In genomic region chr14:21534576-21534975, GRCh38 we compare ENCODE assay signal across 22 cellular contexts. TPM values are rescaled to one million over a fixed set of nuclear protein-coding genes. Genes with fewer than 3 reads are reported as not detected.
A peak's percentile ranks its signal among the peaks of the same experiment; 100 is the strongest.
DNase-seq lines count a peak whose midpoint lies in the region; ATAC-seq, FAIRE-seq and TF ChIP-seq lines count a peak whose summit lies in the region.
"Had no signal": no experiment of that assay in that cellular context is flagged by ENCODE, and none has a peak within 500 bp of the region (broad histone marks: within the 10 kb centered on the region; RNA-seq: fewer than 3 reads in every experiment).

No MANE protein-coding gene starts in this region.

- H3K4me3 ChIP-seq in HCT116 (replicated peaks in 1 of 2; ENCODE audit: low read depth in 1 of 2, low read length in 2 of 2) (no peak overlapping the region), H1 (ENCODE audit: extremely low read depth in 1 of 4, insufficient read depth in 2 of 4, low read depth in 3 of 4, low read length in 4 of 4) (peak overlapping the region; percentile 87 to 96 (median 92))
- H3K4me3 ChIP-seq: right atrium auricular region had no signal

- H3K4me1 Mint-ChIP-seq in neural crest cell: peaks cover 63% of the 10 kb centered on the region

- no peaks in the 10 kb centered on the region for H3K4me1 ChIP-seq in HCT116 (ENCODE audit: control insufficient read depth in 1 of 2, insufficient read depth in 2 of 2, low read length in 2 of 2)
- peaks cover 2 to 30% (median 20%) of the 10 kb centered on the region in 4 experiments; a peak in 6 of 7 replicates for H3K4me1 ChIP-seq in H1 (replicated peaks in 1 of 4; ENCODE audit: control insufficient read depth in 3 of 4, insufficient read depth in 4 of 4, low read length in 3 of 4)

- no peak overlapping the region for H2BK20ac ChIP-seq in H1 (ENCODE audit: low read length)

- peak overlapping the region; percentile 25 for H3K4ac ChIP-seq in H1 (replicated peaks; ENCODE audit: insufficient read length, low read depth, low read length)

- peaks cover 2% of the 10 kb centered on the region for H3K36me3 Mint-ChIP-seq in neural crest cell (ENCODE audit: low read depth)
- H3K36me3 Mint-ChIP-seq: memory B cell had no signal

- peak overlapping the region; percentile 95; the same call in 1 of the 2 replicates for H2BK5ac ChIP-seq in H1 (ENCODE audit: low read depth, low read length)

- no peak overlapping the region for H3K27ac ChIP-seq in HCT116 (ENCODE audit: low read depth, low read length)
- peak overlapping the region; percentile 76 for H3K27ac ChIP-seq in H1 (ENCODE audit: low read depth, low read length)
- H3K27ac ChIP-seq: neutrophil, right atrium auricular region had no signal

- H3K36me3 ChIP-seq in HCT116 (ENCODE audit: control insufficient read depth in 1 of 2, insufficient read depth in 2 of 2, low read length in 2 of 2): no peaks in the 10 kb centered on the region
- H3K36me3 ChIP-seq in H1 (ENCODE audit: control insufficient read depth in 2 of 4, insufficient read depth in 4 of 4, low read length in 3 of 4): peaks cover 0 to 13% (median 0%) of the 10 kb centered on the region in 4 experiments; a peak in 1 of 8 replicates
- H3K36me3 ChIP-seq: neutrophil, right atrium auricular region had no signal

- H4K20me1 ChIP-seq in HCT116 (ENCODE audit: insufficient read depth) (no peaks in the 10 kb centered on the region), H1 (replicated peaks in 1 of 2; ENCODE audit: control insufficient read depth in 1 of 2, insufficient read depth in 2 of 2, low read length in 2 of 2) (no peaks in the 10 kb centered on the region)

- H3K23ac ChIP-seq in H1 (ENCODE audit: insufficient read length): no peak overlapping the region

- TF ChIP-seq POLR2A in HCT116 (IDR thresholded peaks at IDR 0.05; ENCODE audit: borderline replicate concordance, extremely low read depth, insufficient read depth, insufficient read length) (no peak), H1 (IDR thresholded peaks at IDR 0.05; ENCODE audit: control extremely low read depth in 1 of 2, low read depth in 2 of 2, low read length in 2 of 2) (peak; percentile 74 to 88), GM18505 (IDR thresholded peaks at IDR 0.05; ENCODE audit: borderline replicate concordance, extremely low read depth, insufficient read depth, insufficient read length) (no peak)

- no peaks in the 10 kb centered on the region for H3K9me2 ChIP-seq in HCT116 (ENCODE audit: insufficient read depth)

- no peak overlapping the region for H4K8ac ChIP-seq in H1 (ENCODE audit: extremely low read depth, insufficient read depth, low read length)

- H3K27me3 ChIP-seq in HCT116 (ENCODE audit: insufficient read depth, low read length) (peaks cover 24% of the 10 kb centered on the region; the same call in 1 of the 2 replicates), H1 (replicated peaks in 1 of 4; ENCODE audit: control insufficient read depth in 3 of 4, extremely low read depth in 1 of 4, insufficient read depth in 3 of 4, low read length in 3 of 4) (no peaks in the 10 kb centered on the region)

- no peak; a peak in 1 of 3 replicates for TF ChIP-seq EP300 in H1 (IDR thresholded peaks at IDR 0.05; ENCODE audit: borderline replicate concordance in 1 of 2, low read depth in 2 of 2, low read length in 2 of 2)

- TF ChIP-seq CTCF in HCT116 (IDR thresholded peaks at IDR 0.05 in 2 of 3, conservative IDR thresholded peaks at IDR 0.05 in 1 of 3; ENCODE audit: borderline replicate concordance in 1 of 3, insufficient read depth in 1 of 3, low read depth in 2 of 3, low read length in 2 of 3): no peak
- TF ChIP-seq CTCF in H1 (IDR thresholded peaks at IDR 0.05; ENCODE audit: control extremely low read depth in 1 of 3, insufficient read depth in 1 of 3, low read depth in 1 of 3, low read length in 3 of 3): no peak
- no peak for TF ChIP-seq CTCF in neural crest cell (conservative IDR thresholded peaks at IDR 0.05)

- H2BK120ac ChIP-seq in H1 (replicated peaks; ENCODE audit: low read depth, low read length): peak overlapping the region; percentile 72

- H3K79me2 ChIP-seq in HCT116 (ENCODE audit: insufficient read depth, low read length): no peaks in the 10 kb centered on the region
- H3K79me2 ChIP-seq in H1 (ENCODE audit: control insufficient read depth in 1 of 2, insufficient read depth in 2 of 2, low read length in 2 of 2): peaks cover 37 to 86% of the 10 kb centered on the region in 2 experiments

- no peak overlapping the region for H4K91ac ChIP-seq in H1 (replicated peaks; ENCODE audit: insufficient read length, low read length)

- FAIRE-seq in H1 (lab: Jason Lieb, UNC): peak; percentile 98
- FAIRE-seq: colon, endothelial cell of umbilical vein, GM12892, islet of Langerhans had no signal

- BruUV-seq in HCT116 (replicated peaks; lab: Mats Ljungman, UMichigan): no TSS peak

- H3K27me3 Mint-ChIP-seq in neural crest cell (ENCODE audit: low read depth): peaks cover 8% of the 10 kb centered on the region

- DNase-seq in HCT116 (ENCODE audit: low read depth, low spot score) (no peak), NOMO-1 treated with DMSO at 0.1 percent for 48 hours (lab: John Stamatoyannopoulos, UW; ENCODE audit: unreplicated experiment) (peak; percentile 31), H1 (ENCODE audit: low read depth in 1 of 2, low spot score in 2 of 2) (no peak), neural crest cell (ENCODE audit: low read depth, low spot score) (no peak), HPDE6-E6E7 (ENCODE audit: extremely low spot score) (no peak)
- DNase-seq: activated gamma-delta T cell, COR-L47, foreskin fibroblast, HCEC 1CT, NCI-H1105 treated with DMSO at 0.1 percent for 48 hours, T-helper 2 cell had no signal

- intact Hi-C loops in HCT116 (cut with micrococcal nuclease): no loop called here

- H2BK12ac ChIP-seq in H1 (ENCODE audit: low read depth, low read length): peak overlapping the region; percentile 0; the same call in 1 of the 2 replicates

- H3K4me3 Mint-ChIP-seq in neural crest cell: peak overlapping the region; percentile 89
- H3K4me3 Mint-ChIP-seq: memory B cell had no signal

- H3K27ac Mint-ChIP-seq in neural crest cell (ENCODE audit: unreplicated experiment): peak overlapping the region; percentile 3
- H3K27ac Mint-ChIP-seq: memory B cell had no signal

- H3K14ac ChIP-seq in H1 (ENCODE audit: insufficient read length): no peak overlapping the region

- H3K18ac ChIP-seq in H1 (ENCODE audit: extremely low read depth, low read length): no peak overlapping the region; the same call in 1 of the 2 replicates

- no peaks in the 10 kb centered on the region for H3K9me3 Mint-ChIP-seq in neural crest cell
- H3K9me3 Mint-ChIP-seq: memory B cell had no signal

- TF ChIP-seq RAD21 in HCT116 (IDR thresholded peaks at IDR 0.05; ENCODE audit: low read depth) (no peak), H1 (IDR thresholded peaks at IDR 0.05 in 1 of 2, conservative IDR thresholded peaks at IDR 0.05 in 1 of 2; ENCODE audit: low read depth in 2 of 2, low read length in 2 of 2) (no peak)

- no peak overlapping the region for H2AK5ac ChIP-seq in H1 (ENCODE audit: low read depth, low read length)

- peaks cover 7% of the 10 kb centered on the region for H3K23me2 ChIP-seq in H1 (ENCODE audit: low read depth, low read length)

- 2% methylated on average over 4 of the region's 4 CpGs; no CpG with 5 or more reads in 1 of the 2 experiments for WGBS in H1 (ENCODE audit: extremely low coverage in 1 of 2, insufficient coverage in 1 of 2, insufficient read length in 1 of 2, insufficient replicate concordance in 2 of 2, low coverage in 1 of 2, low lambda C conversion rate in 2 of 2, missing lambda C conversion rate in 1 of 2), 2 experiments

- CTCF ChIA-PET in HCT116 (lab: Charles Lee) (no interaction called here), H1 (lab: Charles Lee; ENCODE audit: partially characterized antibody) (interaction anchor here (0.6 to 2.5 kb wide), 9 partner anchors 9 to 64 kb away, joined by 3 to 11 read pairs (median 4); partner anchors contain the start of gene SALL2)

- ATAC-seq in HCT116 (peak; percentile 70), HG03175 (IDR thresholded peaks at IDR 0.05; ENCODE audit: unreplicated experiment) (no peak), GM18498 (IDR thresholded peaks at IDR 0.05; ENCODE audit: unreplicated experiment) (no peak), GM18505 (IDR thresholded peaks at IDR 0.05; ENCODE audit: unreplicated experiment) (no peak)
- ATAC-seq: activated CD4-positive, CD25-positive, alpha-beta regulatory T cell treated with anti-CD3 and anti-CD28 coated beads, Interleukin-2, amount 50 U/mL, for 24 hours had no signal

- peak overlapping the region; percentile 2 for H4K5ac ChIP-seq in H1 (ENCODE audit: insufficient read length, low read depth, low read length)

- RAD21 ChIA-PET in HCT116 (lab: Charles Lee; ENCODE audit: low non-redundant PET in 1 of 2, low total read pairs in 2 of 2, uncharacterized antibody in 2 of 2, unreplicated experiment in 2 of 2): no interaction called here

- H3K4me2 ChIP-seq in HCT116 (ENCODE audit: low read length) (no peak overlapping the region), H1 (ENCODE audit: insufficient read depth in 1 of 2, low read depth in 2 of 2, low read length in 2 of 2) (peak overlapping the region; percentile 74 to 94)

- no peaks in the 10 kb centered on the region for H3K9me3 ChIP-seq in HCT116 (ENCODE audit: control insufficient read depth in 1 of 2, insufficient read depth in 1 of 2, low read depth in 1 of 2, low read length in 2 of 2)
- no peaks in the 10 kb centered on the region for H3K9me3 ChIP-seq in H1 (ENCODE audit: insufficient read depth in 2 of 2, low read depth in 1 of 2, low read length in 1 of 2)
- H3K9me3 ChIP-seq: neutrophil, right atrium auricular region had no signal

- POLR2A ChIA-PET in HCT116 (lab: Charles Lee) (no interaction called here), H1 (lab: Charles Lee; ENCODE audit: partially characterized antibody) (interaction anchor here (0.9 to 32.5 kb wide), 9 partner anchors 8 to 226 kb away, joined by 3 to 769 read pairs (median 3); partner anchors contain the start of genes METTL3 and SALL2)

- H2AFZ ChIP-seq in HCT116 (ENCODE audit: low read depth, low read length, poor library complexity, severe bottlenecking) (no peak overlapping the region), H1 (ENCODE audit: low read length) (no peak overlapping the region)

- H3K56ac ChIP-seq in H1 (replicated peaks; ENCODE audit: insufficient read length, low read depth, low read length): peak overlapping the region; percentile 77

- H2BK15ac ChIP-seq in H1 (ENCODE audit: low read length): no peak overlapping the region

- H3K9ac ChIP-seq in HCT116 (ENCODE audit: low read length) (no peak overlapping the region), H1 (replicated peaks in 1 of 4; ENCODE audit: extremely low read depth in 1 of 4, low read depth in 3 of 4, low read length in 3 of 4) (peak overlapping the region; percentile 39 to 91 (median 64))

- H3K79me1 ChIP-seq in H1 (ENCODE audit: low read depth, low read length): 0 out of 2 replicates have a peak, but pooled peaks cover 4% of the 10 kb centered on the region

RNA-seq across cellular contexts. Expression of gene SALL2, which starts 8.4 kb away (rescaled TPM):
- total RNA-seq in HCT116 (2021; ENCODE audit: unreplicated experiment) (0.47 TPM), neural crest cell (160 and 164 TPM in 2 replicates)
- not detected in 2 replicates for polyA plus RNA-seq in HCT116 (2012)
- 346 and 360 TPM in 2 replicates for total RNA-seq in H1 (2021; fragmentation: NEBNext Ultra II Directional; extraction: Animal tissue kit (Norgen Biotek cat#: 25700))
- 310 and 356 TPM in 2 replicates for polyA plus RNA-seq in H1 (2011; rRNA removed)
- 193 TPM for polyA plus RNA-seq in H1 (2011; cell fraction: cytosol; rRNA removed)
- 292 TPM for polyA plus RNA-seq in H1 (2011; cell fraction: nucleus; rRNA removed)
- polyA plus RNA-seq in H1 (2012, experiment 1 of 2): 283 to 321 TPM (median 294 TPM) in 4 replicates
- 364 TPM for polyA plus RNA-seq in H1 (2012, experiment 2 of 2)
- 182 TPM for polyA plus RNA-seq in H1 (2013, experiment 1 of 2)
- 177 TPM for polyA plus RNA-seq in H1 (2013, experiment 2 of 2)
- 379 and 423 TPM in 2 replicates for polyA minus RNA-seq in H1 (2011; rRNA and poly(A)+ RNA removed)
- polyA minus RNA-seq in H1 (2011; cell fraction: cytosol; rRNA and poly(A)+ RNA removed): 241 TPM
- polyA minus RNA-seq in H1 (2011; cell fraction: nucleus; rRNA and poly(A)+ RNA removed): 133 TPM

RNA-seq across cellular contexts. Expression of gene METTL3, which starts 23.4 kb away (rescaled TPM):
- total RNA-seq in HCT116 (2021; ENCODE audit: unreplicated experiment) (62.3 TPM), neural crest cell (90.7 and 96.6 TPM in 2 replicates)
- polyA plus RNA-seq in HCT116 (2012): 41.6 and 48.0 TPM in 2 replicates
- 98.6 and 103 TPM in 2 replicates for total RNA-seq in H1 (2021; fragmentation: NEBNext Ultra II Directional; extraction: Animal tissue kit (Norgen Biotek cat#: 25700))
- 144 and 152 TPM in 2 replicates for polyA plus RNA-seq in H1 (2011; rRNA removed)
- polyA plus RNA-seq in H1 (2011; cell fraction: cytosol; rRNA removed): 178 TPM
- 437 TPM for polyA plus RNA-seq in H1 (2011; cell fraction: nucleus; rRNA removed)
- polyA plus RNA-seq in H1 (2012, experiment 1 of 2): 106 to 114 TPM (median 112 TPM) in 4 replicates
- polyA plus RNA-seq in H1 (2012, experiment 2 of 2): 29.7 TPM
- polyA plus RNA-seq in H1 (2013, experiment 1 of 2): 84.3 TPM
- 73.0 TPM for polyA plus RNA-seq in H1 (2013, experiment 2 of 2)
- 176 and 181 TPM in 2 replicates for polyA minus RNA-seq in H1 (2011; rRNA and poly(A)+ RNA removed)
- polyA minus RNA-seq in H1 (2011; cell fraction: cytosol; rRNA and poly(A)+ RNA removed): 59.2 TPM
- 147 TPM for polyA minus RNA-seq in H1 (2011; cell fraction: nucleus; rRNA and poly(A)+ RNA removed)

RNA-seq across cellular contexts. Expression of gene OR10G3, which starts 45.3 kb away (rescaled TPM):
- not detected for total RNA-seq in HCT116 (2021; ENCODE audit: unreplicated experiment)
- polyA plus RNA-seq in HCT116 (2012): not detected in 2 replicates
- not detected in 2 replicates for total RNA-seq in H1 (2021; fragmentation: NEBNext Ultra II Directional; extraction: Animal tissue kit (Norgen Biotek cat#: 25700))
- not detected in 2 replicates for polyA plus RNA-seq in H1 (2011; rRNA removed)
- polyA plus RNA-seq in H1 (2011; cell fraction: cytosol; rRNA removed): not detected
- not detected for polyA plus RNA-seq in H1 (2011; cell fraction: nucleus; rRNA removed)
- not detected in 4 replicates for polyA plus RNA-seq in H1 (2012, experiment 1 of 2)
- not detected for polyA plus RNA-seq in H1 (2012, experiment 2 of 2)
- not detected for polyA plus RNA-seq in H1 (2013, experiment 1 of 2)
- not detected for polyA plus RNA-seq in H1 (2013, experiment 2 of 2)
- polyA minus RNA-seq in H1 (2011; rRNA and poly(A)+ RNA removed): not detected in 2 replicates
- polyA minus RNA-seq in H1 (2011; cell fraction: cytosol; rRNA and poly(A)+ RNA removed): not detected
- polyA minus RNA-seq in H1 (2011; cell fraction: nucleus; rRNA and poly(A)+ RNA removed): not detected
- total RNA-seq in neural crest cell: not detected in 2 replicates
- total RNA-seq: endothelial cell of umbilical vein, right atrium auricular region had no signal
- polyA plus RNA-seq: endothelial cell of umbilical vein had no signal

RNA-seq across cellular contexts. Expression of gene TOX4, which starts 57.6 kb away (rescaled TPM):
- total RNA-seq in HCT116 (2021; ENCODE audit: unreplicated experiment): 58.5 TPM
- polyA plus RNA-seq in HCT116 (2012): 53.8 and 62.3 TPM in 2 replicates
- total RNA-seq in H1 (2021; fragmentation: NEBNext Ultra II Directional; extraction: Animal tissue kit (Norgen Biotek cat#: 25700)): 49.5 and 58.3 TPM in 2 replicates
- polyA plus RNA-seq in H1 (2011; rRNA removed): 50.5 and 51.5 TPM in 2 replicates
- polyA plus RNA-seq in H1 (2011; cell fraction: cytosol; rRNA removed): 52.1 TPM
- polyA plus RNA-seq in H1 (2011; cell fraction: nucleus; rRNA removed): 70.9 TPM
- 45.9 to 65.6 TPM (median 59.1 TPM) in 4 replicates for polyA plus RNA-seq in H1 (2012, experiment 1 of 2)
- 41.6 TPM for polyA plus RNA-seq in H1 (2012, experiment 2 of 2)
- polyA plus RNA-seq in H1 (2013, experiment 1 of 2): 35.1 TPM
- polyA plus RNA-seq in H1 (2013, experiment 2 of 2): 32.5 TPM
- 122 and 145 TPM in 2 replicates for polyA minus RNA-seq in H1 (2011; rRNA and poly(A)+ RNA removed)
- polyA minus RNA-seq in H1 (2011; cell fraction: cytosol; rRNA and poly(A)+ RNA removed): 29.7 TPM
- polyA minus RNA-seq in H1 (2011; cell fraction: nucleus; rRNA and poly(A)+ RNA removed): 31.1 TPM
- total RNA-seq in neural crest cell: 59.7 and 64.3 TPM in 2 replicates

RNA-seq across cellular contexts. Expression of gene RAB2B, which starts 57.8 kb away (rescaled TPM):
- 24.3 TPM for total RNA-seq in HCT116 (2021; ENCODE audit: unreplicated experiment)
- 16.2 and 23.7 TPM in 2 replicates for polyA plus RNA-seq in HCT116 (2012)
- total RNA-seq in H1 (2021; fragmentation: NEBNext Ultra II Directional; extraction: Animal tissue kit (Norgen Biotek cat#: 25700)): 26.1 and 27.6 TPM in 2 replicates
- polyA plus RNA-seq in H1 (2011; rRNA removed): 13.6 and 23.4 TPM in 2 replicates
- 18.6 TPM for polyA plus RNA-seq in H1 (2011; cell fraction: cytosol; rRNA removed)
- polyA plus RNA-seq in H1 (2011; cell fraction: nucleus; rRNA removed): 14.0 TPM
- 18.6 to 25.3 TPM (median 19.8 TPM) in 4 replicates for polyA plus RNA-seq in H1 (2012, experiment 1 of 2)
- 14.8 TPM for polyA plus RNA-seq in H1 (2012, experiment 2 of 2)
- 17.0 TPM for polyA plus RNA-seq in H1 (2013, experiment 1 of 2)
- 16.2 TPM for polyA plus RNA-seq in H1 (2013, experiment 2 of 2)
- 25.3 and 43.2 TPM in 2 replicates for polyA minus RNA-seq in H1 (2011; rRNA and poly(A)+ RNA removed)
- polyA minus RNA-seq in H1 (2011; cell fraction: cytosol; rRNA and poly(A)+ RNA removed): 18.8 TPM
- 22.2 TPM for polyA minus RNA-seq in H1 (2011; cell fraction: nucleus; rRNA and poly(A)+ RNA removed)
- total RNA-seq in neural crest cell: 30.2 and 31.6 TPM in 2 replicates

Comparison
In these comparisons a context has a peak if more than half of its experiments do, and no peak if none do; other contexts are left out.
1. H3K4me3 ChIP-seq: peak in H1 (4 of 4); none in HCT116 (0 of 2).
2. POLR2A ChIP-seq: peak in H1 (2 of 2); none in HCT116 (single experiment) and GM18505 (single experiment).
3. RNA of gene SALL2, which starts 8.4 kb away (total RNA-seq): 346 to 360 TPM in H1 and 160 to 164 TPM in neural crest cell; 0.47 TPM in HCT116 (single experiment); every median in the first group is over 100 times any median in the second.
4. Of the 16 proteins assayed by ChIP-seq in both H1 and HCT116: peak only in H1: CEBPB, JUND, POLR2A, POLR2AphosphoS5, SIN3A, SP1 and 2 more; only in HCT116: none; in both: none; in neither: 8.